In genomic region chr20:60213126-60213893, GRCh38 we compare ENCODE assay signal across 14 cellular contexts.
DNase-seq lines count a peak whose midpoint lies in the region; ATAC-seq and TF ChIP-seq lines count a peak whose summit lies in the region.
"Had no signal": no experiment of that assay in that cellular context is flagged by ENCODE, and none has a peak within 500 bp of the region (broad histone marks: within the 10 kb centered on the region; RNA-seq: fewer than 3 reads in every experiment).

No MANE protein-coding gene starts in this region.

- H3K79me2 ChIP-seq in DND-41 (ENCODE audit: insufficient read depth, low read length), result peaks cover 52% of the 10 kb centered on the region

- no peaks in the 10 kb centered on the region for H3K9me3 Mint-ChIP-seq in osteocyte (ENCODE audit: unreplicated experiment)
- H3K9me3 Mint-ChIP-seq: CD14-positive monocyte; CD8-positive, alpha-beta memory T cell had no signal

- TF ChIP-seq CTCF in DND-41 (IDR thresholded peaks at IDR 0.05; ENCODE audit: borderline replicate concordance, extremely low read depth, low read length, poor library complexity, severe bottlenecking), result no peak
- no peak for TF ChIP-seq CTCF in HEK293 (tag by site-specific recombination; IDR thresholded peaks at IDR 0.05)
- TF ChIP-seq CTCF in osteocyte (IDR thresholded peaks at IDR 0.05), result no peak
- no peak for TF ChIP-seq CTCF in omental fat pad (IDR thresholded peaks at IDR 0.05)

- CTCF ChIA-PET in HEK293 (lab: Yijun Ruan, JAX), result interaction anchor here (0.6 to 4.5 kb wide), 6 partner anchors 36 to 176 kb away, joined by 3 to 27 read pairs (median 3); no protein-coding TSS in a partner anchor

- peak overlapping the region; percentile 39; the same call in 1 of the 2 replicates for H3K9ac ChIP-seq in DND-41 (ENCODE audit: low read depth, low read length)

- no peak overlapping the region for H3K4me3 Mint-ChIP-seq in T-helper 17 cell
- no peak overlapping the region for H3K4me3 Mint-ChIP-seq in osteocyte (ENCODE audit: unreplicated experiment)
- H3K4me3 Mint-ChIP-seq: CD14-positive monocyte; CD8-positive, alpha-beta memory T cell had no signal

- peaks cover 19% of the 10 kb centered on the region for H3K27me3 Mint-ChIP-seq in T-helper 17 cell
- peaks cover 37% of the 10 kb centered on the region for H3K27me3 Mint-ChIP-seq in osteocyte (ENCODE audit: unreplicated experiment)

- ATAC-seq in DND-41 (ENCODE audit: insufficient read depth, low read depth) (no peak), T-helper 17 cell (no peak), omental fat pad (ENCODE audit: low FRiP score) (no peak), HG03521 (IDR thresholded peaks at IDR 0.05; ENCODE audit: unreplicated experiment) (no peak)
- ATAC-seq: A549 had no signal

- H3K27ac Mint-ChIP-seq in T-helper 17 cell, result peak overlapping the region; percentile 75
- H3K27ac Mint-ChIP-seq in osteocyte (ENCODE audit: unreplicated experiment), result no peak overlapping the region

- no peaks in the 10 kb centered on the region for H3K9me3 ChIP-seq in DND-41 (ENCODE audit: insufficient read depth, low read length, severe bottlenecking)
- no peaks in the 10 kb centered on the region for H3K9me3 ChIP-seq in HEK293 (ENCODE audit: control insufficient read depth, insufficient read depth, low read depth, low read length)
- H3K9me3 ChIP-seq in T-helper 17 cell (ENCODE audit: control insufficient read depth, low read length, poor library complexity, severe bottlenecking), result no peaks in the 10 kb centered on the region
- H3K9me3 ChIP-seq: A549, Caco-2 had no signal

- H3K36me3 ChIP-seq in DND-41 (ENCODE audit: insufficient read depth, low read length) (peaks cover 45% of the 10 kb centered on the region), HEK293 (ENCODE audit: control insufficient read depth in 2 of 2, insufficient read depth in 1 of 2, low read length in 2 of 2) (no peaks in the 10 kb centered on the region)

- H3K4me3 ChIP-seq in DND-41 (ENCODE audit: low read depth in 1 of 2, low read length in 2 of 2), result peak overlapping the region in 1 of 2 experiments; percentile 31; a peak in 1 of 4 replicates
- no peak overlapping the region for H3K4me3 ChIP-seq in HEK293 (ENCODE audit: low read depth, low read length)
- H3K4me3 ChIP-seq: A549 had no signal

- DNase-seq in DND-41 (no peak), T-helper 17 cell (no peak), osteocyte (ENCODE audit: extremely low spot score, unreplicated experiment) (peak; percentile 70), omental fat pad (ENCODE audit: low spot score) (no peak)
- DNase-seq in stimulated activated CD4-positive, alpha-beta T cell treated with anti-CD3 and anti-CD28 coated beads, Interleukin-4, amount 100 ng/mL, for 24 hours, result no peak
- DNase-seq: Caco-2; CD8-positive, alpha-beta memory T cell; HCEC 1CT; IMR-90 had no signal

- H2AFZ ChIP-seq in DND-41 (ENCODE audit: low read depth, low read length), result no peak overlapping the region

- peaks cover 6% of the 10 kb centered on the region for H3K4me1 Mint-ChIP-seq in T-helper 17 cell
- H3K4me1 Mint-ChIP-seq in osteocyte (ENCODE audit: unreplicated experiment), result peaks cover 2% of the 10 kb centered on the region

- no peaks in the 10 kb centered on the region for H3K36me3 Mint-ChIP-seq in T-helper 17 cell (ENCODE audit: low read depth)
- H3K36me3 Mint-ChIP-seq in osteocyte (ENCODE audit: unreplicated experiment), result no peaks in the 10 kb centered on the region
- H3K36me3 Mint-ChIP-seq: CD8-positive, alpha-beta memory T cell had no signal

- POLR2A ChIA-PET in HEK293 (lab: Yijun Ruan, JAX), result no interaction called here

- H3K4me2 ChIP-seq in DND-41 (ENCODE audit: insufficient read depth, low read length), result peak overlapping the region; percentile 41
- H3K4me2 ChIP-seq: A549 had no signal

- H3K4me1 ChIP-seq in DND-41 (ENCODE audit: insufficient read depth, low read length), result peaks cover 78% of the 10 kb centered on the region
- H3K4me1 ChIP-seq in HEK293 (ENCODE audit: control insufficient read depth, insufficient read depth, low read length), result no peaks in the 10 kb centered on the region
- H3K4me1 ChIP-seq: A549, Caco-2 had no signal

- no peaks in the 10 kb centered on the region for H4K20me1 ChIP-seq in DND-41 (ENCODE audit: insufficient read depth, low read length)

- no peaks in the 10 kb centered on the region for H3K27me3 ChIP-seq in DND-41 (ENCODE audit: insufficient read depth, low read length, poor library complexity)

- peak overlapping the region; percentile 86 for H3K27ac ChIP-seq in DND-41 (ENCODE audit: low read length)
- no peak overlapping the region for H3K27ac ChIP-seq in HEK293 (ENCODE audit: extremely low read depth, low read depth, low read length)
- H3K27ac ChIP-seq: A549, HL-60 had no signal

TF ChIP-seq in HEK293, 187 proteins besides CTCF, POLR2A, EP300 and RAD21:
- TF ChIP-seq ZNF169 (tag by site-specific recombination; IDR thresholded peaks at IDR 0.05) (no peak), KLF10 (tag by site-specific recombination; IDR thresholded peaks at IDR 0.05) (no peak), SCRT2 (tag by site-specific recombination; IDR thresholded peaks at IDR 0.05) (peak; percentile 70), AEBP2 (tag by site-specific recombination; IDR thresholded peaks at IDR 0.05; ENCODE audit: borderline replicate concordance) (no peak)
TF ChIP-seq in HEK293: peak in this region for 1.
